In genomic region chr6:125795301-125795700, GRCh38 we compare ENCODE assay signal across 31 cellular contexts. TPM values are rescaled to one million over a fixed set of nuclear protein-coding genes. Genes with fewer than 3 reads are reported as not detected.
A peak's percentile ranks its signal among the peaks of the same experiment; 100 is the strongest.
DNase-seq lines count a peak whose midpoint lies in the region; ATAC-seq, FAIRE-seq and TF ChIP-seq lines count a peak whose summit lies in the region.
"Had no signal": no experiment of that assay in that cellular context is flagged by ENCODE, and none has a peak within 500 bp of the region (broad histone marks: within the 10 kb centered on the region; RNA-seq: fewer than 3 reads in every experiment).

No MANE protein-coding gene starts in this region.

- no peaks in the 10 kb centered on the region for H3K9me2 ChIP-seq in Karpas-422 (replicated peaks; ENCODE audit: insufficient read depth, low read length)

- H3K4me1 ChIP-seq in Karpas-422 (ENCODE audit: low read length) (peaks cover 86% of the 10 kb centered on the region), GM12878 (ENCODE audit: control insufficient read depth, insufficient read depth, low read length) (peaks cover 40% of the 10 kb centered on the region), vagina (peaks cover 45% of the 10 kb centered on the region)

- TF ChIP-seq CTCF in GM12878 (IDR thresholded peaks at IDR 0.05 in 2 of 3, conservative IDR thresholded peaks at IDR 0.05 in 1 of 3; ENCODE audit: control insufficient read depth in 2 of 3, extremely low read depth in 1 of 3, insufficient read depth in 1 of 3, low read depth in 3 of 3, low read length in 3 of 3) (no peak), vagina (IDR thresholded peaks at IDR 0.05) (no peak), chondrocyte (IDR thresholded peaks at IDR 0.05) (no peak)

- ATAC-seq in activated naive CD8-positive, alpha-beta T cell treated with anti-CD3 and anti-CD28 coated beads, Interleukin-2, amount 50 U/mL, for 24 hours, result no peak
- no peak for ATAC-seq in GM12878
- ATAC-seq: effector memory CD8-positive, alpha-beta T cell; lower lobe of right lung; naive thymus-derived CD4-positive, alpha-beta T cell had no signal

- H3K36me3 ChIP-seq in Karpas-422 (ENCODE audit: insufficient read depth, low read length), result peaks cover 11% of the 10 kb centered on the region; the same call in 1 of the 2 replicates
- no peaks in the 10 kb centered on the region for H3K36me3 ChIP-seq in GM12878 (ENCODE audit: control insufficient read depth in 2 of 2, insufficient read depth in 2 of 2, low read length in 1 of 2)
- no peaks in the 10 kb centered on the region for H3K36me3 ChIP-seq in vagina
- H3K36me3 ChIP-seq: HAP-1, lower lobe of right lung had no signal

- RAD21 ChIA-PET in GM12878 (lab: Charles Lee; ENCODE audit: unreplicated experiment), result interaction anchor here (1.0 to 11.2 kb wide), 6 partner anchors 13 to 161 kb away, joined by 4 to 185 read pairs (median 15); partner anchors contain the start of gene HINT3

- no peaks in the 10 kb centered on the region for H4K20me1 ChIP-seq in Karpas-422 (ENCODE audit: insufficient read depth, low read depth, low read length)
- H4K20me1 ChIP-seq in GM12878 (ENCODE audit: control insufficient read depth, insufficient read depth), result no peaks in the 10 kb centered on the region

- SMC1A ChIA-PET in GM12878 (lab: Charles Lee; ENCODE audit: uncharacterized antibody, unreplicated experiment), result interaction anchor here (0.8 to 12.8 kb wide), 7 partner anchors 9 to 162 kb away, joined by 4 to 325 read pairs (median 17); partner anchors contain the start of gene HINT3

- DNase-seq in activated naive CD8-positive, alpha-beta T cell treated with anti-CD3 and anti-CD28 coated beads, Interleukin-2, amount 50 U/mL, for 24 hours, result no peak
- DNase-seq in Karpas-422 (no peak), GM12878 (ENCODE audit: low read depth, low spot score) (no peak), vagina (ENCODE audit: extremely low spot score in 2 of 2) (no peak), EL (no peak), chondrocyte (ENCODE audit: low spot score) (no peak)
- DNase-seq: ACHN; activated B cell treated with CpG ODN at 0.5 μM for 24 hours; activated CD4-positive, alpha-beta T cell treated with anti-CD3 and anti-CD28 coated beads, Interleukin-2, amount 50 U/mL, for 4 hours; activated naive CD4-positive, alpha-beta T cell treated with anti-CD3 and anti-CD28 coated beads for 36 hours; anterior cingulate cortex; DMS153; effector memory CD8-positive, alpha-beta T cell; erythroblast; hypothalamus; lower lobe of right lung; naive thymus-derived CD4-positive, alpha-beta T cell; NCI-H2107; NCI-H446; NCI-H748 treated with DMSO at 0.1 percent for 48 hours; nucleus accumbens; SIG-M5; stimulated activated CD4-positive, alpha-beta T cell treated with anti-CD3 and anti-CD28 coated beads, Interleukin-4, amount 100 ng/mL, for 4 hours; T-helper 1 cell had no signal

- in situ Hi-C loops in GM12878 (cut with MboI), result loop anchor here (25.0 kb wide), 1 partner anchor 1492 kb away; no protein-coding TSS in a partner anchor

- peaks cover 7% of the 10 kb centered on the region for H3K36me3 Mint-ChIP-seq in activated naive CD8-positive, alpha-beta T cell
- H3K36me3 Mint-ChIP-seq in activated naive CD8-positive, alpha-beta T cell treated with anti-CD3 and anti-CD28 coated beads, Interleukin-2, amount 50 U/mL, for 24 hours (ENCODE audit: low read depth), result peaks cover 19% of the 10 kb centered on the region
- H3K36me3 Mint-ChIP-seq in chondrocyte (ENCODE audit: low read depth), result peaks cover 7% of the 10 kb centered on the region

- FAIRE-seq in GM12878 (lab: Jason Lieb, UNC), result no peak
- FAIRE-seq: RCC 7860 had no signal

- 95% methylated on average over 1 of the region's 1 CpG for WGBS in GM12878 (ENCODE audit: insufficient coverage, insufficient replicate concordance, low lambda C conversion rate, missing lambda C conversion rate)

- H3K27ac ChIP-seq in Karpas-422 (ENCODE audit: low read length) (peak overlapping the region; percentile 98), GM12878 (ENCODE audit: control insufficient read depth, insufficient read depth) (0 out of 2 replicates have a peak overlapping the region, but pooled peaks have one; percentile 4), vagina (peak overlapping the region; percentile 97)
- H3K27ac ChIP-seq: coronary artery, lower lobe of right lung had no signal

- H3K27me3 Mint-ChIP-seq in activated naive CD8-positive, alpha-beta T cell, result no peaks in the 10 kb centered on the region
- H3K27me3 Mint-ChIP-seq in activated naive CD8-positive, alpha-beta T cell treated with anti-CD3 and anti-CD28 coated beads, Interleukin-2, amount 50 U/mL, for 24 hours, result no peaks in the 10 kb centered on the region
- H3K27me3 Mint-ChIP-seq in chondrocyte (ENCODE audit: low read depth), result no peaks in the 10 kb centered on the region
- H3K27me3 Mint-ChIP-seq: activated B cell treated with CpG ODN at 0.5 μM for 24 hours; effector memory CD8-positive, alpha-beta T cell; naive thymus-derived CD4-positive, alpha-beta T cell had no signal

- H3K9me3 ChIP-seq in Karpas-422 (ENCODE audit: low read length) (no peaks in the 10 kb centered on the region), GM12878 (replicated peaks; ENCODE audit: control insufficient read depth, insufficient read depth, low read length) (no peaks in the 10 kb centered on the region), vagina (no peaks in the 10 kb centered on the region)
- H3K9me3 ChIP-seq: HAP-1, lower lobe of right lung had no signal

- H3K4me3 ChIP-seq in Karpas-422 (ENCODE audit: low read length) (peak overlapping the region; percentile 6; the same call in 1 of the 2 replicates), GM12878 (no peak overlapping the region), vagina (no peak overlapping the region)
- H3K4me3 ChIP-seq: coronary artery, HAP-1, lower lobe of right lung had no signal

- H3K79me2 ChIP-seq in Karpas-422 (ENCODE audit: low read length) (peaks cover 90% of the 10 kb centered on the region), GM12878 (ENCODE audit: control insufficient read depth, insufficient read depth, low read length) (peaks cover 86% of the 10 kb centered on the region)

- intact Hi-C loops in GM12878 (cut with micrococcal nuclease; ENCODE audit: unreplicated experiment) (loop anchor here (5.0 kb wide), 1 partner anchor 192 kb away; the partner anchor contains the start of gene TRMT11), vagina (cut with DNase I) (no loop called here)

- H3K27me3 ChIP-seq in Karpas-422 (ENCODE audit: low read length), result no peaks in the 10 kb centered on the region
- no peaks in the 10 kb centered on the region for H3K27me3 ChIP-seq in GM12878 (replicated peaks in 1 of 2; ENCODE audit: control insufficient read depth in 2 of 2, insufficient read depth in 2 of 2, low read length in 1 of 2)
- no peaks in the 10 kb centered on the region for H3K27me3 ChIP-seq in vagina

- no TSS peak for BruUV-seq in GM12878 (replicated peaks; lab: Mats Ljungman, UMichigan)

- POLR2A ChIA-PET in GM12878 (lab: Charles Lee), result interaction anchor here (0.7 to 7.4 kb wide), 4 partner anchors 10 to 158 kb away, joined by 3 to 36 read pairs (median 15); no protein-coding TSS in a partner anchor

- H2AFZ ChIP-seq in Karpas-422 (ENCODE audit: low read length) (no peak overlapping the region), GM12878 (ENCODE audit: control insufficient read depth, low read depth, low read length) (no peak overlapping the region)

- peak overlapping the region; percentile 81 for H3K27ac Mint-ChIP-seq in activated naive CD8-positive, alpha-beta T cell
- H3K27ac Mint-ChIP-seq in activated naive CD8-positive, alpha-beta T cell treated with anti-CD3 and anti-CD28 coated beads, Interleukin-2, amount 50 U/mL, for 24 hours, result no peak overlapping the region
- no peak overlapping the region for H3K27ac Mint-ChIP-seq in chondrocyte (ENCODE audit: unreplicated experiment)
- H3K27ac Mint-ChIP-seq: activated B cell treated with CpG ODN at 0.5 μM for 24 hours; activated naive CD4-positive, alpha-beta T cell treated with anti-CD3 and anti-CD28 coated beads for 36 hours; activated T-helper 1 cell treated with anti-CD3 and anti-CD28 coated beads, Interleukin-12 subunit alpha, Interleukin-12 subunit beta, Interleukin-2, Interleukin-4 antibody, amounts not matched to agents 30 ng/mL and 10 ng/mL and 1 ng/mL, durations not matched to agents 14 hours and 24 hours and 36 hours; B cell; naive thymus-derived CD4-positive, alpha-beta T cell had no signal

- no peaks in the 10 kb centered on the region for H3K9me3 Mint-ChIP-seq in activated naive CD8-positive, alpha-beta T cell (ENCODE audit: low read depth)
- H3K9me3 Mint-ChIP-seq in activated naive CD8-positive, alpha-beta T cell treated with anti-CD3 and anti-CD28 coated beads, Interleukin-2, amount 50 U/mL, for 24 hours, result no peaks in the 10 kb centered on the region
- no peaks in the 10 kb centered on the region for H3K9me3 Mint-ChIP-seq in chondrocyte (ENCODE audit: low read depth)
- H3K9me3 Mint-ChIP-seq: activated B cell treated with CpG ODN at 0.5 μM for 24 hours; activated naive CD4-positive, alpha-beta T cell treated with anti-CD3 and anti-CD28 coated beads for 36 hours; activated T-helper 1 cell treated with anti-CD3 and anti-CD28 coated beads, Interleukin-12 subunit alpha, Interleukin-12 subunit beta, Interleukin-2, Interleukin-4 antibody, amounts not matched to agents 30 ng/mL and 10 ng/mL and 1 ng/mL, durations not matched to agents 14 hours and 24 hours and 36 hours; effector memory CD8-positive, alpha-beta T cell; naive thymus-derived CD4-positive, alpha-beta T cell had no signal

- H3K4me1 Mint-ChIP-seq in activated naive CD8-positive, alpha-beta T cell (ENCODE audit: low read depth), result peaks cover 54% of the 10 kb centered on the region
- peaks cover 67% of the 10 kb centered on the region for H3K4me1 Mint-ChIP-seq in activated naive CD8-positive, alpha-beta T cell treated with anti-CD3 and anti-CD28 coated beads, Interleukin-2, amount 50 U/mL, for 24 hours
- H3K4me1 Mint-ChIP-seq in chondrocyte (ENCODE audit: low read depth), result peaks cover 66% of the 10 kb centered on the region

- TF ChIP-seq POLR2A in GM12878 (IDR thresholded peaks at IDR 0.05; ENCODE audit: low read depth, low read length), result no peak
- TF ChIP-seq POLR2A in vagina (IDR thresholded peaks at IDR 0.05), result no peak

- peak overlapping the region; percentile 87 for H3K4me2 ChIP-seq in Karpas-422 (ENCODE audit: low read depth, low read length, poor library complexity, severe bottlenecking)
- H3K4me2 ChIP-seq in GM12878 (ENCODE audit: control insufficient read depth, insufficient read depth), result peak overlapping the region; percentile 81; the same call in 1 of the 2 replicates

- peak overlapping the region; percentile 24 for H3K9ac ChIP-seq in Karpas-422 (ENCODE audit: low read length)
- H3K9ac ChIP-seq in GM12878 (ENCODE audit: control insufficient read depth, insufficient read depth, low read length), result no peak overlapping the region

- peak overlapping the region; percentile 21 for H3K4me3 Mint-ChIP-seq in activated naive CD8-positive, alpha-beta T cell
- no peak overlapping the region for H3K4me3 Mint-ChIP-seq in activated naive CD8-positive, alpha-beta T cell treated with anti-CD3 and anti-CD28 coated beads, Interleukin-2, amount 50 U/mL, for 24 hours
- H3K4me3 Mint-ChIP-seq in chondrocyte (ENCODE audit: unreplicated experiment), result no peak overlapping the region
- H3K4me3 Mint-ChIP-seq: activated B cell treated with CpG ODN at 0.5 μM for 24 hours; activated naive CD4-positive, alpha-beta T cell treated with anti-CD3 and anti-CD28 coated beads for 36 hours; activated T-helper 1 cell treated with anti-CD3 and anti-CD28 coated beads, Interleukin-12 subunit alpha, Interleukin-12 subunit beta, Interleukin-2, Interleukin-4 antibody, amounts not matched to agents 30 ng/mL and 10 ng/mL and 1 ng/mL, durations not matched to agents 14 hours and 24 hours and 36 hours; B cell; effector memory CD8-positive, alpha-beta T cell had no signal

- CTCF ChIA-PET in GM12878 (lab: Yijun Ruan, JAX), result interaction anchor here (1.8 to 23.8 kb wide), 5 partner anchors 13 to 191 kb away, joined by 5 to 505 read pairs (median 120); partner anchors contain the start of genes HINT3 and TRMT11

- no peak for TF ChIP-seq EP300 in GM12878 (IDR thresholded peaks at IDR 0.05; ENCODE audit: borderline replicate concordance in 1 of 2, control insufficient read depth in 1 of 2, low read depth in 2 of 2, low read length in 2 of 2)

- no peak for TF ChIP-seq RAD21 in GM12878 (IDR thresholded peaks at IDR 0.05; ENCODE audit: insufficient read depth, low read depth, low read length)

RNA-seq across cellular contexts. Expression of gene NCOA7, which starts 4.5 kb away (rescaled TPM):
- total RNA-seq in Karpas-422 (2014; rRNA removed; shearing (Covaris generic); ENCODE audit: low replicate concordance), result 28.6 and 34.2 TPM in 2 replicates
- 24.6 and 31.1 TPM in 2 replicates for total RNA-seq in GM12878 (2013; cell fraction: nucleolus; rRNA removed)
- 24.5 and 29.8 TPM in 2 replicates for total RNA-seq in GM12878 (2014; rRNA removed)
- total RNA-seq in GM12878 (2014; rRNA removed; fragmentation: Illumina TruSeq; extraction: Trizol), result 43.8 and 44.9 TPM in 2 replicates
- 46.1 and 50.3 TPM in 2 replicates for total RNA-seq in GM12878 (2021)
- 17.0 TPM for polyA plus RNA-seq in GM12878 (2011; ENCODE audit: low read depth)
- 50.0 and 55.5 TPM in 2 replicates for polyA plus RNA-seq in GM12878 (2011; rRNA removed)
- polyA plus RNA-seq in GM12878 (2011; cell fraction: cytosol; rRNA removed), result 24.8 and 27.7 TPM in 2 replicates
- 21.3 and 27.9 TPM in 2 replicates for polyA plus RNA-seq in GM12878 (2011; cell fraction: nucleus; rRNA removed)
- 19.6 and 24.0 TPM in 2 replicates for polyA plus RNA-seq in GM12878 (2012)
- polyA plus RNA-seq in GM12878 (2014; fragmentation: Illumina TruSeq; extraction: Trizol), result 49.7 and 55.3 TPM in 2 replicates
- 10 to 100 TPM; 18.9 to 28.8 TPM for polyA plus RNA-seq in GM12878 (2014; fragmentation: Nextera tagmentation; extraction: Ambion mirVana)
- polyA plus RNA-seq in GM12878 (2014; rRNA removed), result 20.1 and 21.4 TPM in 2 replicates
- 10 to 100 TPM; 32.9 to 35.4 TPM for polyA plus RNA-seq in GM12878 (2016; fragmentation: Nextera tagmentation; extraction: Ambion mirVana)
- 80.7 and 105 TPM in 2 replicates for polyA minus RNA-seq in GM12878 (2011; rRNA and poly(A)+ RNA removed)
- 25.5 and 28.4 TPM in 2 replicates for polyA minus RNA-seq in GM12878 (2011; cell fraction: cytosol; rRNA and poly(A)+ RNA removed)
- 19.9 and 34.3 TPM in 2 replicates for polyA minus RNA-seq in GM12878 (2011; cell fraction: nucleus; rRNA and poly(A)+ RNA removed)
- total RNA-seq in vagina, result 48.6 TPM
- total RNA-seq in chondrocyte, result 49.6 to 80.7 TPM (median 74.9 TPM) in 3 replicates

RNA-seq across cellular contexts. Expression of gene HEY2, which starts 45.9 kb away (rescaled TPM):
- 0.07 and 0.11 TPM in 2 replicates for total RNA-seq in Karpas-422 (2014; rRNA removed; shearing (Covaris generic); ENCODE audit: low replicate concordance)
- total RNA-seq in GM12878 (2013; cell fraction: nucleolus; rRNA removed), result 0.17 TPM in 1 of 2 replicates, not detected in the other
- 0.11 TPM in 1 of 2 replicates, not detected in the other for total RNA-seq in GM12878 (2014; rRNA removed)
- 0.09 TPM in 1 of 2 replicates, not detected in the other for total RNA-seq in GM12878 (2014; rRNA removed; fragmentation: Illumina TruSeq; extraction: Trizol)
- 0.08 and 0.11 TPM in 2 replicates for total RNA-seq in GM12878 (2021)
- 0.22 TPM for polyA plus RNA-seq in GM12878 (2011; ENCODE audit: low read depth)
- polyA plus RNA-seq in GM12878 (2011; rRNA removed), result not detected in 2 replicates
- not detected in 2 replicates for polyA plus RNA-seq in GM12878 (2011; cell fraction: cytosol; rRNA removed)
- polyA plus RNA-seq in GM12878 (2011; cell fraction: nucleus; rRNA removed), result 0.04 TPM in 1 of 2 replicates, not detected in the other
- 0.24 TPM in 2 replicates for polyA plus RNA-seq in GM12878 (2012)
- 0.01 TPM in 1 of 2 replicates, not detected in the other for polyA plus RNA-seq in GM12878 (2014; fragmentation: Illumina TruSeq; extraction: Trizol)
- not detected for polyA plus RNA-seq in GM12878 (2014; fragmentation: Nextera tagmentation; extraction: Ambion mirVana)
- 0.08 and 0.09 TPM in 2 replicates for polyA plus RNA-seq in GM12878 (2014; rRNA removed)
- polyA plus RNA-seq in GM12878 (2016; fragmentation: Nextera tagmentation; extraction: Ambion mirVana), result under 1 TPM; 0.14 to 0.32 TPM
- polyA minus RNA-seq in GM12878 (2011; rRNA and poly(A)+ RNA removed), result not detected in 2 replicates
- not detected in 2 replicates for polyA minus RNA-seq in GM12878 (2011; cell fraction: cytosol; rRNA and poly(A)+ RNA removed)
- polyA minus RNA-seq in GM12878 (2011; cell fraction: nucleus; rRNA and poly(A)+ RNA removed), result not detected in 2 replicates
- 0.98 TPM for total RNA-seq in vagina
- 17.6 to 43.0 TPM (median 41.2 TPM) in 3 replicates for total RNA-seq in chondrocyte
- total RNA-seq: activated B cell treated with CpG ODN at 0.5 μM for 24 hours; activated naive CD4-positive, alpha-beta T cell treated with anti-CD3 and anti-CD28 coated beads for 36 hours; activated T-helper 1 cell treated with anti-CD3 and anti-CD28 coated beads, Interleukin-12 subunit alpha, Interleukin-12 subunit beta, Interleukin-2, Interleukin-4 antibody, amounts not matched to agents 30 ng/mL and 10 ng/mL and 1 ng/mL, durations not matched to agents 14 hours and 24 hours and 36 hours; B cell; LHCN-M2 had no signal

Comparison
In these comparisons a context has a peak if more than half of its experiments do, and no peak if none do; other contexts are left out.
1. H3K27ac ChIP-seq: peak in every context shown above with its lines; median percentile 98 in Karpas-422; 97 in vagina; 4 in GM12878.